18 cellular contexts compared by ENCODE assay signal in the genomic region with DNA sequence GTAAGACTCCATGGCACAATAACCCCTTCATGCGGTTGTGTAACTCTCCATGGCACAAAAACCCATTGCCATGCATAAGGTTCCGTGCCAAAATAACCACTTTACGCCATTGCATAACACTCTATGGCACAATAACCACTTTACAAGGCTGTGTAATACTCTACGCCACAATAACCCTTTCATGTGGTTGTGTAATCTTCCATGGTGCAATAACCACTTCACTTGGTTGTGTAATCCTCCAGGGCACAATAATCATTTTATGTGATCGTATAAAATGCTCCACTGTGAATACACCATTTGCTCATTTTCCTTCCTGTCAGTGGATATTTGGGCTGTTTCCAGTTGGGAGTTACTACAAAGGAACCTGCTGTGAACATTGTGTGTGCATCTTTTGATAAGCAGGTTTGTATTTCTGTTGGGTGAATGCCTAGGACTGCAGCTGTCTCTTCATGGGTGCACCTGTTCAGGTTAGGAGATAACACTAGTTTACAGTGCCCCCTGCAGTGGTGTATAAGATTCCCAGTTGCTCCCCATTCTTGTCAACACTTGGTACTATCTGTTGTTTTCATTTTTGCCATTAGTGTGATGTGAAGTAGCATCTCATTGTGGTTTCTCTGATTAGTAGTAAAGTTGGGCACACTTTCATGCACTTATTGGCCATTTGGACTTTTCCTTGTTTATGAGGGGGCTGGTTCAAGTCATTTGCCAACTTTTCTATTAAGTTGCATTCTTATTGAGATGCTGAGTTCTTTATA.
"Had no signal": no experiment of that assay in that cellular context is flagged by ENCODE, and none has a peak within 500 bp of the region (broad histone marks: within the 10 kb centered on the region; RNA-seq: fewer than 3 reads in every experiment).

No MANE protein-coding gene starts in this region.

- H3K9me3 ChIP-seq: SK-N-SH had no signal

- H3K27ac ChIP-seq: cardiac muscle cell, pancreas, transverse colon, WERI-Rb-1 had no signal

- H3K4me2 ChIP-seq: SK-N-SH had no signal

- H3K9ac ChIP-seq: SK-N-SH had no signal

- H3K4me1 ChIP-seq: pancreas, transverse colon had no signal

- H3K4me3 ChIP-seq: cardiac muscle cell, pancreas, transverse colon had no signal

- ATAC-seq: activated CD8-positive, alpha-beta T cell treated with anti-CD3 and anti-CD28 coated beads, Interleukin-2, amount 10 ng/mL, durations not matched to agents 7 days and 5 days; left ventricle myocardium superior; pancreas; stimulated activated naive CD8-positive, alpha-beta T cell treated with anti-CD3 and anti-CD28 coated beads, Interleukin-15, Interleukin-2, amounts not matched to agents 100 U/mL and 50 U/mL, for 24 hours had no signal

- H3K9me2 ChIP-seq: SK-N-SH had no signal

- H3K27me3 ChIP-seq: cardiac muscle cell, pancreas, transverse colon had no signal

- H3K36me3 ChIP-seq: cardiac muscle cell, pancreas, transverse colon, WERI-Rb-1 had no signal

- DNase-seq: activated CD4-positive, alpha-beta T cell treated with anti-CD3 and anti-CD28 coated beads, Interleukin-2, amount 50 U/mL, for 1 hour; activated CD4-positive, CD25-positive, alpha-beta regulatory T cell treated with anti-CD3 and anti-CD28 coated beads, Interleukin-2, amount 50 U/mL, for 72 hours; activated CD8-positive, alpha-beta T cell treated with anti-CD3 and anti-CD28 coated beads, Interleukin-2, amount 10 ng/mL, durations not matched to agents 7 days and 5 days; amniotic stem cell; effector CD8-positive, alpha-beta T cell; erythroblast; left ventricle myocardium superior; midbrain; nephron progenitor cell; right cardiac atrium; stimulated activated CD4-positive, alpha-beta T cell treated with anti-CD3 and anti-CD28 coated beads, Interleukin-12 subunit alpha, Interleukin-12 subunit beta, amount 100 ng/mL, for 4 hours; stimulated activated CD4-positive, alpha-beta T cell treated with anti-CD3 and anti-CD28 coated beads, Interleukin-4, amount 100 ng/mL, for 4 hours; stimulated activated naive CD8-positive, alpha-beta T cell treated with anti-CD3 and anti-CD28 coated beads, Interleukin-15, Interleukin-2, amounts not matched to agents 100 U/mL and 50 U/mL, for 24 hours; transverse colon; WERI-Rb-1 had no signal
